Comparison of ENCODE assay signal across 28 cellular contexts in genomic region chr6:31887173-31887572, GRCh38. TPM values are rescaled to one million over a fixed set of nuclear protein-coding genes. Genes with fewer than 3 reads are reported as not detected.
"Had no signal": no experiment of that assay in that cellular context is flagged by ENCODE, and none has a peak within 500 bp of the region (broad histone marks: within the 10 kb centered on the region; RNA-seq: fewer than 3 reads in every experiment).

No MANE protein-coding gene starts in this region.

- H3K27ac Mint-ChIP-seq: activated CD4-positive, alpha-beta memory T cell treated with anti-CD3 and anti-CD28 coated beads for 36 hours; activated CD4-positive, alpha-beta T cell treated with anti-CD3 and anti-CD28 coated beads, Interleukin-2, amount 10 ng/mL, durations not matched to agents 24 days and 14 days; activated naive CD4-positive, alpha-beta T cell treated with anti-CD3 and anti-CD28 coated beads for 36 hours; T-helper 1 cell treated with Interleukin-12 subunit alpha and Interleukin-12 subunit beta and Interleukin-4 antibody, amounts not matched to agents 30 μg/mL and 1 μg/mL, for 36 hours; WTC11 had no signal

- ATAC-seq: activated T-cell treated with anti-CD3 and anti-CD28 coated beads, Interleukin-2, amount 50 U/mL, for 4 hours; body of pancreas; WTC11 had no signal

- H3K4me3 ChIP-seq: ascending aorta, body of pancreas, MG63, Peyer's patch had no signal

- H3K4me1 ChIP-seq: ascending aorta, body of pancreas, Peyer's patch had no signal

- H3K27me3 ChIP-seq: ascending aorta, body of pancreas, MG63, Peyer's patch had no signal

- H3K27ac ChIP-seq: ascending aorta, body of pancreas, Peyer's patch had no signal

- H3K4me3 Mint-ChIP-seq: activated CD4-positive, alpha-beta memory T cell treated with anti-CD3 and anti-CD28 coated beads for 36 hours; activated CD4-positive, alpha-beta T cell treated with anti-CD3 and anti-CD28 coated beads, Interleukin-2, amount 10 ng/mL, durations not matched to agents 24 days and 14 days; activated naive CD4-positive, alpha-beta T cell treated with anti-CD3 and anti-CD28 coated beads for 36 hours; activated T-cell treated with anti-CD3 and anti-CD28 coated beads, Interleukin-2, amount 50 U/mL, for 4 hours; central memory CD8-positive, alpha-beta T cell; T-helper 1 cell treated with Interleukin-12 subunit alpha and Interleukin-12 subunit beta and Interleukin-4 antibody, amounts not matched to agents 30 μg/mL and 1 μg/mL, for 36 hours; WTC11 had no signal

- H3K27me3 Mint-ChIP-seq: activated CD4-positive, alpha-beta memory T cell treated with anti-CD3 and anti-CD28 coated beads for 36 hours; activated CD4-positive, alpha-beta T cell treated with anti-CD3 and anti-CD28 coated beads, Interleukin-2, amount 10 ng/mL, durations not matched to agents 24 days and 14 days; central memory CD8-positive, alpha-beta T cell had no signal

- DNase-seq: activated CD4-positive, alpha-beta memory T cell treated with anti-CD3 and anti-CD28 coated beads for 36 hours; activated CD4-positive, alpha-beta T cell treated with anti-CD3 and anti-CD28 coated beads, Interleukin-2, amount 10 ng/mL, durations not matched to agents 24 days and 14 days; activated CD4-positive, CD25-positive, alpha-beta regulatory T cell treated with anti-CD3 and anti-CD28 coated beads, Interleukin-2, amount 50 U/mL, for 72 hours; activated gamma-delta T cell; activated naive CD4-positive, alpha-beta T cell treated with anti-CD3 and anti-CD28 coated beads for 36 hours; activated T-cell treated with anti-CD3 and anti-CD28 coated beads, Interleukin-2, amount 50 U/mL, for 4 hours; amniotic stem cell; body of pancreas; MG63; MV-4-11; NCI-H1092 treated with DMSO at 0.1 percent for 48 hours; NCI-H1417 treated with DMSO at 0.1 percent for 48 hours; NCI-H1694; NCI-H2029; NCI-H2107; NCI-H2171 treated with DMSO at 0.1 percent for 48 hours; NCI-H345; NCI-H510A; NCI-H526 treated with DMSO at 0.1 percent for 48 hours; NK-92 treated with Interleukin-12 subunit alpha and Interleukin-12 subunit beta, amount 100 ng/mL, for 24 hours; OCI-M1; SHP77 treated with DMSO at 0.1 percent for 48 hours had no signal

- H3K4me1 Mint-ChIP-seq: central memory CD8-positive, alpha-beta T cell; WTC11 had no signal

- H3K9me3 ChIP-seq: ascending aorta, body of pancreas, MG63, Peyer's patch had no signal

- H3K9me3 Mint-ChIP-seq: activated CD4-positive, alpha-beta memory T cell treated with anti-CD3 and anti-CD28 coated beads for 36 hours; activated CD4-positive, alpha-beta T cell treated with anti-CD3 and anti-CD28 coated beads, Interleukin-2, amount 10 ng/mL, durations not matched to agents 24 days and 14 days; activated naive CD4-positive, alpha-beta T cell treated with anti-CD3 and anti-CD28 coated beads for 36 hours; activated T-cell treated with anti-CD3 and anti-CD28 coated beads, Interleukin-2, amount 50 U/mL, for 4 hours; central memory CD8-positive, alpha-beta T cell; T-helper 1 cell treated with Interleukin-12 subunit alpha and Interleukin-12 subunit beta and Interleukin-4 antibody, amounts not matched to agents 30 μg/mL and 1 μg/mL, for 36 hours; WTC11 had no signal

RNA-seq across cellular contexts. Expression of gene SLC44A4, which starts 8.4 kb away (rescaled TPM):
- total RNA-seq: activated CD4-positive, alpha-beta T cell treated with anti-CD3 and anti-CD28 coated beads, Interleukin-2, amount 10 ng/mL, durations not matched to agents 24 days and 14 days; ascending aorta; SK-MEL-5 had no signal
